In genomic region chr6:128519132-128519930, GRCh38 we compare ENCODE assay signal across 1 cellular context.
TF ChIP-seq lines count a peak whose summit lies in the region.

No MANE protein-coding gene starts in this region.

TF ChIP-seq in HepG2, 621 proteins besides CTCF, POLR2A, EP300 and RAD21 (continued from another document and continues in another):
- no peak; the same call in 1 of the 2 replicates for TF ChIP-seq KIAA2018 (CRISPR knock-in tag; IDR thresholded peaks at IDR 0.05; ENCODE audit: borderline replicate concordance)
- no peak; the same call in 1 of the 2 replicates for TF ChIP-seq HIC2 (CRISPR knock-in tag; IDR thresholded peaks at IDR 0.05; ENCODE audit: low read depth)
- peak; percentile 84 for TF ChIP-seq DBP (CRISPR knock-in tag; IDR thresholded peaks at IDR 0.05; ENCODE audit: not compliant biosample characterization)
- TF ChIP-seq CEBPB (IDR thresholded peaks at IDR 0.05; ENCODE audit: borderline replicate concordance, low read depth, low read length) = no peak
- TF ChIP-seq ZNF281 (CRISPR knock-in tag; IDR thresholded peaks at IDR 0.05; ENCODE audit: borderline replicate concordance) = no peak
- peak; percentile 6; the same call in 1 of the 2 replicates for TF ChIP-seq SPEN (CRISPR knock-in tag; IDR thresholded peaks at IDR 0.05; ENCODE audit: low read depth)
- no peak for TF ChIP-seq ZFP1 (CRISPR knock-in tag; IDR thresholded peaks at IDR 0.05)
- no peak for TF ChIP-seq ZNF318 (CRISPR knock-in tag; IDR thresholded peaks at IDR 0.05)
- no peak for TF ChIP-seq MZF1 (CRISPR knock-in tag; IDR thresholded peaks at IDR 0.05; ENCODE audit: borderline replicate concordance)
- no peak for TF ChIP-seq ZBTB7A (CRISPR knock-in tag; IDR thresholded peaks at IDR 0.05)
- no peak for TF ChIP-seq ZNF253 (CRISPR knock-in tag; IDR thresholded peaks at IDR 0.05; ENCODE audit: borderline replicate concordance)
- 0 out of 2 replicates have a peak, but pooled peaks have one; percentile 18 for TF ChIP-seq ZNF614 (CRISPR knock-in tag; IDR thresholded peaks at IDR 0.05; ENCODE audit: borderline replicate concordance)
- no peak for TF ChIP-seq GRHL1 (CRISPR knock-in tag; conservative IDR thresholded peaks at IDR 0.05)
- TF ChIP-seq ZNF879 (CRISPR knock-in tag; IDR thresholded peaks at IDR 0.05) = peak; percentile 39; the same call in 1 of the 2 replicates
- TF ChIP-seq DPF2 (CRISPR knock-in tag; IDR thresholded peaks at IDR 0.05; ENCODE audit: borderline replicate concordance, low read depth) = 0 out of 2 replicates have a peak, but pooled peaks have one; percentile 7
- TF ChIP-seq MEF2D (CRISPR knock-in tag; IDR thresholded peaks at IDR 0.05) = peak; percentile 13; the same call in 1 of the 2 replicates
- peak; percentile 80; the same call in 1 of the 2 replicates for TF ChIP-seq ZNF256 (CRISPR knock-in tag; conservative IDR thresholded peaks at IDR 0.05)
- no peak for TF ChIP-seq ZNF333 (CRISPR knock-in tag; IDR thresholded peaks at IDR 0.05; ENCODE audit: borderline replicate concordance)
- no peak for TF ChIP-seq ZNF343 (CRISPR knock-in tag; IDR thresholded peaks at IDR 0.05)
- TF ChIP-seq E2F5 (CRISPR knock-in tag; conservative IDR thresholded peaks at IDR 0.05) = no peak
- TF ChIP-seq YEATS2 (CRISPR knock-in tag; IDR thresholded peaks at IDR 0.05; ENCODE audit: borderline replicate concordance) = no peak
- no peak for TF ChIP-seq PHB2 (IDR thresholded peaks at IDR 0.05; ENCODE audit: partially characterized antibody)
- TF ChIP-seq ZNF546 (CRISPR knock-in tag; conservative IDR thresholded peaks at IDR 0.05) = no peak; the same call in 1 of the 2 replicates
- peak; percentile 65; the same call in 1 of the 2 replicates for TF ChIP-seq SP140L (CRISPR knock-in tag; IDR thresholded peaks at IDR 0.05; ENCODE audit: borderline replicate concordance)
- TF ChIP-seq MAZ (IDR thresholded peaks at IDR 0.05; ENCODE audit: borderline replicate concordance, low read depth, low read length) = no peak; the same call in 1 of the 2 replicates
- TF ChIP-seq MAZ (CRISPR knock-in tag; IDR thresholded peaks at IDR 0.05; ENCODE audit: low read depth) = no peak
